ENCODE assay signal across 8 cellular contexts in the genomic region with DNA sequence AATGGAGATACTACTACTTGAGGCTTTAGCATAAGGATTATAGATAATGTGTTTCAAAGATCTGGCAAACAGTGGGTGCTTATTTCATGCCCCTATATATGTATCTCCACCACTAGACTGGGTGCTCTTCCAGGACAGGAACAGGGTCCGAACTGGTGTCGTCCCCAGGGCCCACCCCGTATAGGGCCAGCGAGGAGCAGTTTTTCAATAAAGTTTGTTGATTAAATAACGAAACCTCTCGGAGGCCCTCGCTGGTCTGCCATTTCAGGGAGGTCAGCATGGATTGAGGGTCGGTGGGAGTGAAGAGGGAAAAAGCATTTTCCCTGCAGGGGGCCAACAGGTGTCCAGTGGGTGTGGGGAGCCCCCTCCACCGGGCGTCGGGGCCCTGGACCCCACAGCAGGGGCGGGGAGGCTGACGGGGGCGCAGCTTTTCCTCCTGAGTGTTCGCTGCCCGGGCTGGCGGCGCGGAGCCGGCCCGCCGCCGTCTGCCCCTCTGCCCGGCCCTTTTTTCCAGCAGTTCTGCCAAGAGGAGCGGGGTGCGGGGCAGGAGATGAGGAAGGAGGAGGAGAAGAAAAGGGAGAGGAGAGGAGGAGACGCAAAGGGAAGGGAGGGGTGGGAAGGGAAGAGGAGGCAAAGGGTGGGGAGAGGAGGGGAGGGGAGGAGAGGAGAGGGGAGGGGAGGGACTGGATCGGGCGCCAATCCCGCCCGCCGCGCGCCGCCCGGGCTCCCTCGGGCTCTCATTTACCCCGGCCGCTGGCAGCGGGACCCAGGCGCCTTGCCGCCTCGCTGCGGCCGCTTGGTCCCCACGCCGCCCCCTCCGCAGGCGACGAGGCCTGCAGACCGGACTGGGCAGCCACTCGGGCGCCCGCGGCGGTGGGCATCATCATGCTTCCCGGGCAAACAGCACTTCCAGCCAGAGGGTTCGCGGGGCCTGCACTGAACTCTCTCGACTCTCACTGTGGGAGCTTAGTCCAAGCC.
DNase-seq lines count a peak whose midpoint lies in the region; ATAC-seq and TF ChIP-seq lines count a peak whose summit lies in the region.

No MANE protein-coding gene starts in this region.

- peak overlapping the region; percentile 49 for H3K4me3 Mint-ChIP-seq in activated T-cell treated with anti-CD3 and anti-CD28 coated beads, Interleukin-2, amount 50 U/mL, for 24 hours
- H3K4me3 Mint-ChIP-seq in neural crest cell: peak overlapping the region; percentile 80

- peaks cover 12% of the 10 kb centered on the region for H3K4me1 Mint-ChIP-seq in activated T-cell treated with anti-CD3 and anti-CD28 coated beads, Interleukin-2, amount 50 U/mL, for 24 hours (ENCODE audit: low read depth)
- peaks cover 10% of the 10 kb centered on the region for H3K4me1 Mint-ChIP-seq in neural crest cell

- peaks cover 43% of the 10 kb centered on the region for H3K27me3 Mint-ChIP-seq in activated T-cell treated with anti-CD3 and anti-CD28 coated beads, Interleukin-2, amount 50 U/mL, for 24 hours
- peaks cover 39% of the 10 kb centered on the region for H3K27me3 Mint-ChIP-seq in neural crest cell (ENCODE audit: low read depth)

- no peaks in the 10 kb centered on the region for H3K9me3 Mint-ChIP-seq in activated T-cell treated with anti-CD3 and anti-CD28 coated beads, Interleukin-2, amount 50 U/mL, for 24 hours
- no peaks in the 10 kb centered on the region for H3K9me3 Mint-ChIP-seq in neural crest cell

- H3K36me3 Mint-ChIP-seq in activated T-cell treated with anti-CD3 and anti-CD28 coated beads, Interleukin-2, amount 50 U/mL, for 24 hours (ENCODE audit: low read depth): no peaks in the 10 kb centered on the region
- no peaks in the 10 kb centered on the region for H3K36me3 Mint-ChIP-seq in neural crest cell (ENCODE audit: low read depth)

- peak; percentile 6 for DNase-seq in ELR (ENCODE audit: low read depth)
- peak; percentile 34 for DNase-seq in activated T-cell treated with anti-CD3 and anti-CD28 coated beads, Interleukin-2, amount 50 U/mL, for 24 hours
- DNase-seq in globus pallidus (ENCODE audit: low spot score): peak; percentile 46
- no peak for DNase-seq in neural crest cell (ENCODE audit: low read depth, low spot score)
- no peak for DNase-seq in SIG-M5 treated with dmso at 0.1 percent for 504 hours (lab: John Stamatoyannopoulos, UW; ENCODE audit: unreplicated experiment)

- ATAC-seq in GM19324 (IDR thresholded peaks at IDR 0.05; ENCODE audit: low FRiP score, unreplicated experiment) (no peak), HG03095 (IDR thresholded peaks at IDR 0.05; ENCODE audit: unreplicated experiment) (no peak), HG03432 (IDR thresholded peaks at IDR 0.05; ENCODE audit: unreplicated experiment) (no peak)

- no peak overlapping the region for H3K27ac Mint-ChIP-seq in activated T-cell treated with anti-CD3 and anti-CD28 coated beads, Interleukin-2, amount 50 U/mL, for 24 hours
- H3K27ac Mint-ChIP-seq in neural crest cell (ENCODE audit: unreplicated experiment): no peak overlapping the region

- no peak for TF ChIP-seq CTCF in neural crest cell (conservative IDR thresholded peaks at IDR 0.05)

Comparison
In these comparisons a context has a peak if more than half of its experiments do, and no peak if none do; other contexts are left out.
1. DNase-seq: peak in ELR (single experiment), activated T-cell treated with anti-CD3 and anti-CD28 coated beads, Interleukin-2, amount 50 U/mL, for 24 hours (single experiment) and globus pallidus (single experiment); none in neural crest cell (single experiment) and SIG-M5 treated with dmso at 0.1 percent for 504 hours (single experiment).